ENCODE assay signal across 1 cellular context in genomic region chr4:15164571-15164970, GRCh38.
TF ChIP-seq lines count a peak whose summit lies in the region.

No MANE protein-coding gene starts in this region.

TF ChIP-seq in GM23338, 12 proteins besides CTCF, POLR2A, EP300 and RAD21 (continued from another document):
- TF ChIP-seq ZNF462 (CRISPR knock-in tag; IDR thresholded peaks at IDR 0.05) (no peak), ZNF331 (CRISPR knock-in tag; IDR thresholded peaks at IDR 0.05; ENCODE audit: low read depth) (no peak), CREB1 (CRISPR knock-in tag; IDR thresholded peaks at IDR 0.05; ENCODE audit: low read depth) (no peak)
TF ChIP-seq in GM23338: peak in this region for 0.
